8 cellular contexts compared by ENCODE assay signal in the genomic region with DNA sequence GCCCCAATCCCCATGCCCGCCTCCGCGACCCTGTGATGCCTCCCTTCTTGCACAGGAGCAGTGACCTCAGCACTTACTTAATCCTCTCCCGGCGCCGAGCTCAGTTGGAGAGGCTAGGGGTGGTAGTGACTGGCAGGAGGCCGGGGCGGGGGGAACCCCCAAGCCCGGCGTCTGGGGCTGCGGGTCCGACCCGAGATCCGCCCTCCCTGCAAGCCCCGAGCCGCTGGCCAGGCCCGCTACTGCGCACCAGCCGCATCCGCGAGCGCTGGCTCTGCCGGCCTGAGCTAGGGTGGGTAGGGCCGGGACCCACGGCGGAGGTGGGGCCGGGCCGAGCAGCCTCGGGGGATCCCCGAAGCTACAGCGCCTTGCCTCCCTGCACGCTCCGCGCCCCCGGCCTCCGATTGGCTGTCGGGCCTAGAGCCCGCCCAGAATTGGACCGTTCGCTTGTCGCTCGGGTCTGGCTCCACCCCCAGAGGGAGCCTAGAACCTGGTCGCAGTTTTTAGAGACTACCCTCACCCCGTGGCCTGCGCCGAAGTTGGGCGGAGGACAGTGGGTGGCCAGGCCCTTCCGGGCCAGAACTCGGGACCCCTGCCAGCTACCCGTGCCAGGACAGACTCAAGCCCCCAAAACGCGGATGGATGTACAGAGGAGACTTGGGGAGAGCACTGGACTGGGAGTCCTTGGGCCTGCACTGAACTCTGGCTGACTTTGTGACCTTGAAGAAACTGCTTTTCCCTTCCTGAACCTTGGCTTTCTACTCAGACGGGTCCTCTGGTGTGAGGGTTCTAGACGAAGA.
A peak's percentile ranks its signal among the peaks of the same experiment; 100 is the strongest.
DNase-seq lines count a peak whose midpoint lies in the region; ATAC-seq and TF ChIP-seq lines count a peak whose summit lies in the region.

A gene (minus strand): TSS at position 362 of the 797 bp plus-strand sequence. CDS start 2,048 bp downstream, outside the sequence.

- peak; percentile 72 for ATAC-seq in HG02571 (IDR thresholded peaks at IDR 0.05; ENCODE audit: unreplicated experiment)

- TF ChIP-seq CTCF in astrocyte of the spinal cord (IDR thresholded peaks at IDR 0.05; ENCODE audit: low read depth, low read length), result no peak

- H3K4me3 ChIP-seq in GM08714 (ENCODE audit: low read length), result peak within 1 kb of the TSS; percentile 87; the same call in 1 of the 2 replicates
- H3K4me3 ChIP-seq in astrocyte of the spinal cord (ENCODE audit: low read depth, low read length), result peak within 1 kb of the TSS; percentile 49

- in situ Hi-C loops in astrocyte of the spinal cord (cut with HindIII; ENCODE audit: low sequenced_read_pairs), result no loop called here

- DNase-seq in NCI-H1105 (lab: John Stamatoyannopoulos, UW) (peak; percentile 46), T-helper 9 cell (peak; percentile 88), astrocyte of the spinal cord (ENCODE audit: low read depth, low spot score) (peak; percentile 86), hypothalamus (lab: John Stamatoyannopoulos, UW) (peak; percentile 42 to 93 (median 84)), retina (peak; percentile 88), cortex of kidney (lab: John Stamatoyannopoulos, UW) (no peak)
